In the genomic region with DNA sequence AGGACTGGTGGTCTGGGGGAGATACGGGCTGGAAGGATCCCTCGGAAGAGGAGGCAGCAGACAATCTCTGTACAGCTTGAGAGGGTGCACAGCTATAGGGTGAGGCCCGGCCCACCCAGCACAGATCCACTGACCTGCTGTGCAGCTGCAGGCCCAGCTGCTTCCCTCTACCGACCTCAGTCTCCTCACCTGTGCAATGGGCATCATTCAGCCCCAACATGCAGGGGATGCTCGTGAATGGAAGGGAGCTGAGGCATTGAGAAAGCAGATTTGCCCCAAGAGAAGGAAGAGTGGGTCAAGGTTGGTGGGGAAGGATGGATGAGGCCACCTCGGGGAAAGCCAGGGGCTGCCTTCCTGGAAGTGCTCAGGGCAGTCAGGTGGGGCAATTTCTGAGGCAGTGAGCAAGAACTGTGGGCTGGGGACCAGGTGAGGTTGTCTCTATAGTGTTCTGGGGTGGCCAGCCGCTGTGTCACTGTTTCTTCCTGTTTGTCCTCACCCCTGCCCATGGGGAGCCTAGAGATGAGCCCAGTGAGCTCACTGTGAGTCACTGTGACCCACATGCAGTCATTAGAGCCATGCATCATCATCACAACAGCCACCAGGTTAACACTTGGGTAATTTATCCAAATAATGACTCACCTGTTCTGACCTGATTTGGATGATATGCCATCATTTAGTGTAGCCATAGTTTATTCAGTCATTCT, we compare ENCODE assay signal across 15 cellular contexts. TPM values are rescaled to one million over a fixed set of nuclear protein-coding genes. Genes with fewer than 3 reads are reported as not detected.
DNase-seq lines count a peak whose midpoint lies in the region; ATAC-seq and TF ChIP-seq lines count a peak whose summit lies in the region.
"Had no signal": no experiment of that assay in that cellular context is flagged by ENCODE, and none has a peak within 500 bp of the region (broad histone marks: within the 10 kb centered on the region; RNA-seq: fewer than 3 reads in every experiment).

No MANE protein-coding gene starts in this region.

- no peaks in the 10 kb centered on the region for H3K27me3 ChIP-seq in mesendoderm (ENCODE audit: insufficient read depth, low read length, poor library complexity)

- intact Hi-C loops in mucosa of descending colon (cut with DNase I, micrococcal nuclease), result no loop called here

- H3K4me2 ChIP-seq in mesendoderm (ENCODE audit: low read length), result no peak overlapping the region

- H2AK5ac ChIP-seq in mesendoderm (ENCODE audit: low read length), result no peak overlapping the region

- H4K5ac ChIP-seq in mesendoderm (ENCODE audit: low read length), result no peak overlapping the region

- H2BK5ac ChIP-seq in mesendoderm (ENCODE audit: low read length), result no peak overlapping the region

- no peak overlapping the region for H4K8ac ChIP-seq in mesendoderm (ENCODE audit: low read depth, low read length)

- H3K4ac ChIP-seq in mesendoderm (ENCODE audit: low read depth, low read length), result no peak overlapping the region

- ATAC-seq in activated T-helper 17 cell treated with anti-CD3 and anti-CD28 coated beads, Interleukin-2, amount 50 U/mL, for 72 hours (replicated peaks), result peak; percentile 99
- no peak for ATAC-seq in mucosa of descending colon

- H3K4me1 ChIP-seq in HEK293 (ENCODE audit: control insufficient read depth, insufficient read depth, low read length) (no peaks in the 10 kb centered on the region), mesendoderm (ENCODE audit: control insufficient read depth, low read depth, low read length) (no peaks in the 10 kb centered on the region), mucosa of descending colon (ENCODE audit: low read depth) (no peaks in the 10 kb centered on the region)
- H3K4me1 ChIP-seq: adrenal gland had no signal

- H3K18ac ChIP-seq in mesendoderm (ENCODE audit: low read length), result no peak overlapping the region

- no peak overlapping the region for H2BK120ac ChIP-seq in mesendoderm (ENCODE audit: low read depth, low read length)

- no peaks in the 10 kb centered on the region for H3K9me3 Mint-ChIP-seq in activated T-helper 17 cell treated with anti-CD3 and anti-CD28 coated beads, Interleukin-2, amount 50 U/mL, for 72 hours
- H3K9me3 Mint-ChIP-seq in type B pancreatic cell, result no peaks in the 10 kb centered on the region
- H3K9me3 Mint-ChIP-seq: activated B cell treated with CpG ODN at 0.5 μM for 24 hours; CD4-positive, alpha-beta T cell; dendritic cell treated with granulocyte-macrophage colony-stimulating factor and Interleukin-4, amounts not matched to agents 40 ng/mL and 50 ng/mL, for 4 days; nephron had no signal

- H3K27me3 Mint-ChIP-seq in activated T-helper 17 cell treated with anti-CD3 and anti-CD28 coated beads, Interleukin-2, amount 50 U/mL, for 72 hours, result no peaks in the 10 kb centered on the region
- H3K27me3 Mint-ChIP-seq in type B pancreatic cell, result no peaks in the 10 kb centered on the region
- H3K27me3 Mint-ChIP-seq: activated B cell treated with CpG ODN at 0.5 μM for 24 hours; CD4-positive, alpha-beta T cell; dendritic cell treated with granulocyte-macrophage colony-stimulating factor and Interleukin-4, amounts not matched to agents 40 ng/mL and 50 ng/mL, for 4 days had no signal

- no peak overlapping the region for H3K4me3 Mint-ChIP-seq in activated T-helper 17 cell treated with anti-CD3 and anti-CD28 coated beads, Interleukin-2, amount 50 U/mL, for 72 hours
- no peak overlapping the region for H3K4me3 Mint-ChIP-seq in type B pancreatic cell
- H3K4me3 Mint-ChIP-seq: activated B cell treated with CpG ODN at 0.5 μM for 24 hours; CD4-positive, alpha-beta T cell; dendritic cell treated with granulocyte-macrophage colony-stimulating factor and Interleukin-4, amounts not matched to agents 40 ng/mL and 50 ng/mL, for 4 days; nephron had no signal

- H2BK15ac ChIP-seq in mesendoderm (replicated peaks; ENCODE audit: low read depth), result no peak overlapping the region

- no peak overlapping the region for H3K23ac ChIP-seq in mesendoderm (ENCODE audit: low read length)

- WGBS in mesendoderm (ENCODE audit: extremely low coverage, insufficient coverage, low lambda C conversion rate), result no CpG with 5 or more reads among the region's 7 CpGs

- H3K9me3 ChIP-seq in HEK293 (ENCODE audit: control insufficient read depth, insufficient read depth, low read depth, low read length) (no peaks in the 10 kb centered on the region), mucosa of descending colon (no peaks in the 10 kb centered on the region)
- H3K9me3 ChIP-seq: adrenal gland had no signal

- H3K79me1 ChIP-seq in mesendoderm (ENCODE audit: low read length), result no peaks in the 10 kb centered on the region

- no peak overlapping the region for H3K56ac ChIP-seq in mesendoderm (ENCODE audit: low read length)

- CTCF ChIA-PET in HEK293 (lab: Yijun Ruan, JAX), result interaction anchor here (0.7 to 1.6 kb wide), 3 partner anchors 30 to 1432 kb away, joined by 3 read pairs; no protein-coding TSS in a partner anchor

- H3K36me3 ChIP-seq in HEK293 (ENCODE audit: control insufficient read depth in 2 of 2, insufficient read depth in 1 of 2, low read length in 2 of 2) (no peaks in the 10 kb centered on the region), mesendoderm (ENCODE audit: control insufficient read depth, insufficient read depth, low read length) (no peaks in the 10 kb centered on the region), mucosa of descending colon (ENCODE audit: low read depth) (no peaks in the 10 kb centered on the region)
- H3K36me3 ChIP-seq: adrenal gland had no signal

- DNase-seq in Daoy (ENCODE audit: low read depth) (peak; percentile 85), mesendoderm (peak; percentile 12), NAMALWA (ENCODE audit: low spot score) (no peak), mucosa of descending colon (no peak), type B pancreatic cell (ENCODE audit: extremely low spot score, unreplicated experiment) (no peak)
- DNase-seq: activated B cell treated with CpG ODN at 0.5 μM for 24 hours; CD4-positive, alpha-beta T cell; islet precursor cell; NCI-H1048; NCI-H526 had no signal

- POLR2A ChIA-PET in HEK293 (lab: Yijun Ruan, JAX), result no interaction called here

- H3K4me1 Mint-ChIP-seq in activated T-helper 17 cell treated with anti-CD3 and anti-CD28 coated beads, Interleukin-2, amount 50 U/mL, for 72 hours, result no peaks in the 10 kb centered on the region
- H3K4me1 Mint-ChIP-seq in type B pancreatic cell (ENCODE audit: unreplicated experiment), result no peaks in the 10 kb centered on the region
- H3K4me1 Mint-ChIP-seq: activated B cell treated with CpG ODN at 0.5 μM for 24 hours, nephron had no signal

- H3K27ac Mint-ChIP-seq in activated T-helper 17 cell treated with anti-CD3 and anti-CD28 coated beads, Interleukin-2, amount 50 U/mL, for 72 hours, result peak overlapping the region; percentile 25
- no peak overlapping the region for H3K27ac Mint-ChIP-seq in type B pancreatic cell
- H3K27ac Mint-ChIP-seq: activated B cell treated with CpG ODN at 0.5 μM for 24 hours; CD4-positive, alpha-beta T cell; dendritic cell treated with granulocyte-macrophage colony-stimulating factor and Interleukin-4, amounts not matched to agents 40 ng/mL and 50 ng/mL, for 4 days; nephron had no signal

- no peak overlapping the region for H3K27ac ChIP-seq in HEK293 (ENCODE audit: extremely low read depth, low read depth, low read length)
- no peak overlapping the region for H3K27ac ChIP-seq in mesendoderm (ENCODE audit: low read depth, low read length)
- H3K27ac ChIP-seq: adrenal gland had no signal

- TF ChIP-seq CTCF in HEK293 (tag by site-specific recombination; IDR thresholded peaks at IDR 0.05), result no peak
- no peak for TF ChIP-seq CTCF in mucosa of descending colon (IDR thresholded peaks at IDR 0.05)
- no peak for TF ChIP-seq CTCF in type B pancreatic cell (conservative IDR thresholded peaks at IDR 0.05)

- H3K9ac ChIP-seq in mesendoderm (ENCODE audit: low read length), result no peak overlapping the region

- H3K4me3 ChIP-seq in HEK293 (ENCODE audit: low read depth, low read length) (no peak overlapping the region), mesendoderm (ENCODE audit: low read length) (no peak overlapping the region), mucosa of descending colon (no peak overlapping the region)
- H3K4me3 ChIP-seq: adrenal gland had no signal

- H3K79me2 ChIP-seq in mesendoderm (ENCODE audit: control insufficient read depth, insufficient read depth, low read length), result no peaks in the 10 kb centered on the region

- no peaks in the 10 kb centered on the region for H3K36me3 Mint-ChIP-seq in activated T-helper 17 cell treated with anti-CD3 and anti-CD28 coated beads, Interleukin-2, amount 50 U/mL, for 72 hours (ENCODE audit: low read depth)
- H3K36me3 Mint-ChIP-seq in type B pancreatic cell, result no peaks in the 10 kb centered on the region

TF ChIP-seq in HEK293, 187 proteins besides CTCF, POLR2A, EP300 and RAD21:
- peak; percentile 33; the same call in 1 of the 2 replicates for TF ChIP-seq ZNF629 (tag by site-specific recombination; IDR thresholded peaks at IDR 0.05)
- no peak for TF ChIP-seq ZNF114 (tag by site-specific recombination; IDR thresholded peaks at IDR 0.05)

RNA-seq across cellular contexts. Expression of gene XAGE2, which starts 22.2 kb away (rescaled TPM):
- not detected in 2 replicates for total RNA-seq in Daoy (2014; rRNA removed; shearing (Covaris generic))
- not detected for total RNA-seq in activated T-helper 17 cell treated with anti-CD3 and anti-CD28 coated beads, Interleukin-2, amount 50 U/mL, for 72 hours
- 0.20 TPM for polyA plus RNA-seq in mesendoderm (2013, experiment 1 of 2)
- 0.07 TPM for polyA plus RNA-seq in mesendoderm (2013, experiment 2 of 2)
- total RNA-seq in mucosa of descending colon (not detected), type B pancreatic cell (ENCODE audit: low replicate concordance) (8.0 TPM in 1 of 2 replicates, not detected in the other)
- total RNA-seq: activated B cell treated with CpG ODN at 0.5 μM for 24 hours; adrenal gland; CD4-positive, alpha-beta T cell had no signal
- polyA plus RNA-seq: adrenal gland had no signal

Comparison
In these comparisons a context has a peak if more than half of its experiments do, and no peak if none do; other contexts are left out.
1. DNase-seq: peak in Daoy (single experiment) and mesendoderm (single experiment); none in NAMALWA (single experiment), mucosa of descending colon (0 of 3) and type B pancreatic cell (single experiment).